Comparison of ENCODE assay signal across 20 cellular contexts in genomic region chr19:54453921-54454780, GRCh38. TPM values are rescaled to one million over a fixed set of nuclear protein-coding genes. Genes with fewer than 3 reads are reported as not detected.
"Had no signal": no experiment of that assay in that cellular context is flagged by ENCODE, and none has a peak within 500 bp of the region (broad histone marks: within the 10 kb centered on the region; RNA-seq: fewer than 3 reads in every experiment).

No MANE protein-coding gene starts in this region.

- H3K4me1 ChIP-seq: foreskin keratinocyte had no signal

- DNase-seq: activated CD4-positive, alpha-beta T cell treated with anti-CD3 and anti-CD28 coated beads, Interleukin-2, amount 10 ng/mL, durations not matched to agents 7 days and 5 days; activated CD8-positive, alpha-beta memory T cell treated with anti-CD3 and anti-CD28 coated beads, Interleukin-2, amount 50 U/mL, for 48 hours; activated gamma-delta T cell; activated T-cell treated with anti-CD3 and anti-CD28 coated beads, Interleukin-2, amount 50 U/mL, for 72 hours; cerebellar nuclear complex; effector memory CD4-positive, alpha-beta T cell; foreskin keratinocyte; left ventricle myocardium superior; SW 1271 had no signal

- H3K27me3 ChIP-seq: foreskin keratinocyte had no signal

- H3K4me3 Mint-ChIP-seq: activated CD4-positive, alpha-beta T cell treated with anti-CD3 and anti-CD28 coated beads, Interleukin-2, amount 10 ng/mL, durations not matched to agents 7 days and 5 days; activated T-cell treated with anti-CD3 and anti-CD28 coated beads, Interleukin-2, amount 50 U/mL, for 72 hours; dendritic cell treated with granulocyte-macrophage colony-stimulating factor and Interleukin-4, amounts not matched to agents 40 ng/mL and 50 ng/mL, for 4 days; memory B cell; T-helper 2 cell treated with Interferon-gamma antibody and Interleukin-4, amounts not matched to agents 5 μg/mL and 100 μg/mL, for 36 hours had no signal

- H3K9me3 ChIP-seq: prostate gland had no signal

- H3K9me3 Mint-ChIP-seq: activated CD4-positive, alpha-beta T cell treated with anti-CD3 and anti-CD28 coated beads, Interleukin-2, amount 10 ng/mL, durations not matched to agents 7 days and 5 days; activated naive CD4-positive, alpha-beta T cell treated with anti-CD3 and anti-CD28 coated beads, Interleukin-2, amount 50 U/mL, for 72 hours; activated T-cell treated with anti-CD3 and anti-CD28 coated beads, Interleukin-2, amount 50 U/mL, for 72 hours; dendritic cell treated with granulocyte-macrophage colony-stimulating factor and Interleukin-4, amounts not matched to agents 40 ng/mL and 50 ng/mL, for 4 days; memory B cell; nephron; T-helper 2 cell treated with Interferon-gamma antibody and Interleukin-4, amounts not matched to agents 5 μg/mL and 100 μg/mL, for 36 hours had no signal

- FAIRE-seq: urothelium cell line had no signal

- H3K27me3 Mint-ChIP-seq: activated CD4-positive, alpha-beta T cell treated with anti-CD3 and anti-CD28 coated beads, Interleukin-2, amount 10 ng/mL, durations not matched to agents 7 days and 5 days; dendritic cell treated with granulocyte-macrophage colony-stimulating factor and Interleukin-4, amounts not matched to agents 40 ng/mL and 50 ng/mL, for 4 days; memory B cell had no signal

- H3K27ac Mint-ChIP-seq: activated CD4-positive, alpha-beta T cell treated with anti-CD3 and anti-CD28 coated beads, Interleukin-2, amount 10 ng/mL, durations not matched to agents 7 days and 5 days; activated T-cell treated with anti-CD3 and anti-CD28 coated beads, Interleukin-2, amount 50 U/mL, for 72 hours; dendritic cell treated with granulocyte-macrophage colony-stimulating factor and Interleukin-4, amounts not matched to agents 40 ng/mL and 50 ng/mL, for 4 days; memory B cell; nephron; T-helper 2 cell treated with Interferon-gamma antibody and Interleukin-4, amounts not matched to agents 5 μg/mL and 100 μg/mL, for 36 hours had no signal

- H3K4me2 ChIP-seq: smooth muscle cell had no signal

- H3K4me3 ChIP-seq: prostate gland, smooth muscle cell had no signal

- H3K27ac ChIP-seq: foreskin keratinocyte, prostate gland had no signal

- ATAC-seq: activated naive CD4-positive, alpha-beta T cell treated with anti-CD3 and anti-CD28 coated beads, Interleukin-2, amount 50 U/mL, for 72 hours; activated T-cell treated with anti-CD3 and anti-CD28 coated beads, Interleukin-2, amount 50 U/mL, for 72 hours; foreskin keratinocyte; left ventricle myocardium superior; right cardiac atrium had no signal

RNA-seq across cellular contexts. Expression of gene CDC42EP5, which starts 18.9 kb away (rescaled TPM):
- total RNA-seq: activated CD4-positive, alpha-beta T cell treated with anti-CD3 and anti-CD28 coated beads, Interleukin-2, amount 10 ng/mL, durations not matched to agents 7 days and 5 days; activated naive CD4-positive, alpha-beta T cell treated with anti-CD3 and anti-CD28 coated beads, Interleukin-2, amount 50 U/mL, for 72 hours had no signal

RNA-seq across cellular contexts. Expression of gene TTYH1, which starts 38.9 kb away (rescaled TPM):
- total RNA-seq: foreskin keratinocyte, kidney epithelial cell had no signal
- polyA plus RNA-seq: foreskin keratinocyte had no signal

RNA-seq across cellular contexts. Expression of gene LAIR2, which starts 48.5 kb away (rescaled TPM):
- total RNA-seq: foreskin keratinocyte, kidney epithelial cell, left ventricle myocardium superior, omental fat pad, prostate gland, right cardiac atrium, smooth muscle cell had no signal
- polyA plus RNA-seq: foreskin keratinocyte, right cardiac atrium, smooth muscle cell had no signal
